15 cellular contexts compared by ENCODE assay signal in genomic region chr1:114803001-114803400, GRCh38. TPM values are rescaled to one million over a fixed set of nuclear protein-coding genes. Genes with fewer than 3 reads are reported as not detected.
DNase-seq lines count a peak whose midpoint lies in the region; ATAC-seq and TF ChIP-seq lines count a peak whose summit lies in the region.
"Had no signal": no experiment of that assay in that cellular context is flagged by ENCODE, and none has a peak within 500 bp of the region (broad histone marks: within the 10 kb centered on the region; RNA-seq: fewer than 3 reads in every experiment).

No MANE protein-coding gene starts in this region.

- ATAC-seq in right lobe of liver (no peak), HG03039 (IDR thresholded peaks at IDR 0.05; ENCODE audit: unreplicated experiment) (no peak)
- ATAC-seq: body of pancreas had no signal

- peak; percentile 15 for DNase-seq in GM06990 (ENCODE audit: extremely low read depth, insufficient read length)
- DNase-seq in GM20000 (ENCODE audit: low spot score) = peak; percentile 16
- peak; percentile 13 for DNase-seq in LHCN-M2 (ENCODE audit: low read depth)
- peak; percentile 13 for DNase-seq in fibroblast of mammary gland (ENCODE audit: low read depth)
- no peak for DNase-seq in right lobe of liver
- DNase-seq in C1 segment of cervical spinal cord (lab: John Stamatoyannopoulos, UW) = no peak
- DNase-seq in activated CD4-positive, alpha-beta T cell treated with anti-CD3 and anti-CD28 coated beads for 1 hour = no peak
- DNase-seq: activated naive CD4-positive, alpha-beta T cell treated with anti-CD3 and anti-CD28 coated beads for 36 hours; body of pancreas; Calu3; occipital lobe; spleen had no signal

- H3K36me3 ChIP-seq in GM06990 (ENCODE audit: control insufficient read depth, insufficient read depth, low read length) (no peaks in the 10 kb centered on the region), right lobe of liver (no peaks in the 10 kb centered on the region)
- H3K36me3 ChIP-seq: spleen had no signal

- H3K4me3 ChIP-seq in GM06990 (replicated peaks; ENCODE audit: low read depth, low read length) = no peak overlapping the region
- H3K4me3 ChIP-seq in fibroblast of mammary gland (ENCODE audit: control insufficient read depth, low read depth, low read length) = no peak overlapping the region
- H3K4me3 ChIP-seq in right lobe of liver = no peak overlapping the region
- H3K4me3 ChIP-seq: body of pancreas, spleen had no signal

- no peaks in the 10 kb centered on the region for H3K9me3 ChIP-seq in right lobe of liver
- H3K9me3 ChIP-seq: body of pancreas had no signal

- H3K4me1 ChIP-seq in right lobe of liver = no peaks in the 10 kb centered on the region
- H3K4me1 ChIP-seq: body of pancreas, spleen had no signal

- no peak for TF ChIP-seq CTCF in GM06990 (IDR thresholded peaks at IDR 0.05; ENCODE audit: insufficient read depth, low read length, poor library complexity, severe bottlenecking)
- TF ChIP-seq CTCF in GM20000 (IDR thresholded peaks at IDR 0.05; ENCODE audit: extremely low read depth, missing control alignments) = no peak
- no peak for TF ChIP-seq CTCF in fibroblast of mammary gland (conservative IDR thresholded peaks at IDR 0.05; ENCODE audit: control insufficient read depth, insufficient read depth, low read depth, low read length)
- no peak for TF ChIP-seq CTCF in right lobe of liver (IDR thresholded peaks at IDR 0.05)

- 61% methylated on average over 3 of the region's 3 CpGs for WGBS in right lobe of liver (ENCODE audit: insufficient coverage, low coverage, low lambda C conversion rate, missing lambda C conversion rate)

- H3K27me3 ChIP-seq in GM06990 (replicated peaks; ENCODE audit: control insufficient read depth, insufficient read depth, low read length) (no peaks in the 10 kb centered on the region), right lobe of liver (no peaks in the 10 kb centered on the region)
- H3K27me3 ChIP-seq: body of pancreas had no signal

- intact Hi-C loops in right lobe of liver (cut with DNase I) = no loop called here

- no peak for TF ChIP-seq POLR2A in right lobe of liver (IDR thresholded peaks at IDR 0.05)

- no peak overlapping the region for H3K27ac ChIP-seq in right lobe of liver
- H3K27ac ChIP-seq: body of pancreas, spleen had no signal

RNA-seq across cellular contexts. Expression of gene SIKE1, which starts 22.5 kb away (rescaled TPM):
- total RNA-seq in LHCN-M2 (2014; rRNA removed) (31.0 and 34.4 TPM in 2 replicates), right lobe of liver (10 to 100 TPM; 17.5 to 74.0 (median 21.8) TPM)
- polyA plus RNA-seq in LHCN-M2 (2012) = 23.5 TPM

RNA-seq across cellular contexts. Expression of gene CSDE1, which starts 45.2 kb away (rescaled TPM):
- 627 and 733 TPM in 2 replicates for total RNA-seq in LHCN-M2 (2014; rRNA removed)
- 215 TPM for polyA plus RNA-seq in LHCN-M2 (2012)
- 100 to 1,000 TPM; 195 to 585 (median 269) TPM for total RNA-seq in right lobe of liver

RNA-seq across cellular contexts. Expression of gene SYCP1, which starts 51.7 kb away (rescaled TPM):
- not detected in 2 replicates for total RNA-seq in LHCN-M2 (2014; rRNA removed)
- polyA plus RNA-seq in LHCN-M2 (2012) = not detected
- not detected for total RNA-seq in right lobe of liver
- total RNA-seq: activated naive CD4-positive, alpha-beta T cell treated with anti-CD3 and anti-CD28 coated beads for 36 hours; body of pancreas; Calu3; mononuclear cell; occipital lobe; spleen had no signal
- polyA plus RNA-seq: AG04450, spleen had no signal

Comparison
In these comparisons a context has a peak if more than half of its experiments do, and no peak if none do; other contexts are left out.
1. DNase-seq: peak in GM06990 (single experiment), GM20000 (single experiment), LHCN-M2 (single experiment) and fibroblast of mammary gland (single experiment); none in right lobe of liver (0 of 3), C1 segment of cervical spinal cord (0 of 14) and activated CD4-positive, alpha-beta T cell treated with anti-CD3 and anti-CD28 coated beads for 1 hour (single experiment).